ENCODE assay signal across 30 cellular contexts in genomic region chr7:115491744-115492380, GRCh38.
"Had no signal": no experiment of that assay in that cellular context is flagged by ENCODE, and none has a peak within 500 bp of the region (broad histone marks: within the 10 kb centered on the region; RNA-seq: fewer than 3 reads in every experiment).

No MANE protein-coding gene starts in this region.

- H3K36me3 Mint-ChIP-seq: activated naive CD8-positive, alpha-beta T cell treated with anti-CD3 and anti-CD28 coated beads for 36 hours; stimulated activated memory B cell treated with anti-CD40 and anti-IgM and Interleukin-4, amounts not matched to agents 10 μg/mL and 1 μg/mL and 100 μg/mL, for 72 hours had no signal

- H3K27me3 Mint-ChIP-seq: activated naive CD8-positive, alpha-beta T cell treated with anti-CD3 and anti-CD28 coated beads for 36 hours; progenitor cell of endocrine pancreas had no signal

- H3K36me3 ChIP-seq: ascending aorta, brain microvascular endothelial cell, esophagus squamous epithelium, gastrocnemius medialis, left ventricle myocardium inferior, neutrophil, ovary, right lobe of liver, stomach, thyroid gland, upper lobe of right lung had no signal

- H3K4me3 Mint-ChIP-seq: activated naive CD4-positive, alpha-beta T cell treated with anti-CD3 and anti-CD28 coated beads for 36 hours; activated naive CD8-positive, alpha-beta T cell treated with anti-CD3 and anti-CD28 coated beads for 36 hours; nephron; stimulated activated memory B cell treated with anti-CD40 and anti-IgM and Interleukin-4, amounts not matched to agents 10 μg/mL and 1 μg/mL and 100 μg/mL, for 72 hours had no signal

- H3K4me1 Mint-ChIP-seq: activated naive CD8-positive, alpha-beta T cell treated with anti-CD3 and anti-CD28 coated beads for 36 hours; nephron; stimulated activated memory B cell treated with anti-CD40 and anti-IgM and Interleukin-4, amounts not matched to agents 10 μg/mL and 1 μg/mL and 100 μg/mL, for 72 hours had no signal

- H3K9me3 ChIP-seq: ascending aorta, esophagus squamous epithelium, gastrocnemius medialis, left ventricle myocardium inferior, neutrophil, ovary, right lobe of liver, stomach, thyroid gland, upper lobe of right lung had no signal

- H3K27me3 ChIP-seq: ascending aorta, brain microvascular endothelial cell, esophagus squamous epithelium, gastrocnemius medialis, ovary, stomach, thyroid gland, upper lobe of right lung had no signal

- H3K27ac ChIP-seq: ascending aorta, brain microvascular endothelial cell, epithelial cell of prostate, esophagus squamous epithelium, gastrocnemius medialis, left ventricle myocardium inferior, neutrophil, ovary, right lobe of liver, skin epidermis, stomach, thyroid gland, upper lobe of right lung had no signal

- H3K27ac Mint-ChIP-seq: activated naive CD4-positive, alpha-beta T cell treated with anti-CD3 and anti-CD28 coated beads for 36 hours; activated naive CD8-positive, alpha-beta T cell treated with anti-CD3 and anti-CD28 coated beads for 36 hours; nephron; progenitor cell of endocrine pancreas; stimulated activated memory B cell treated with anti-CD40 and anti-IgM and Interleukin-4, amounts not matched to agents 10 μg/mL and 1 μg/mL and 100 μg/mL, for 72 hours had no signal

- H3K9me3 Mint-ChIP-seq: activated naive CD4-positive, alpha-beta T cell treated with anti-CD3 and anti-CD28 coated beads for 36 hours; activated naive CD8-positive, alpha-beta T cell treated with anti-CD3 and anti-CD28 coated beads for 36 hours; nephron; stimulated activated memory B cell treated with anti-CD40 and anti-IgM and Interleukin-4, amounts not matched to agents 10 μg/mL and 1 μg/mL and 100 μg/mL, for 72 hours had no signal

- DNase-seq: activated CD4-positive, alpha-beta T cell treated with anti-CD3 and anti-CD28 coated beads for 4 hours; activated CD4-positive, alpha-beta T cell treated with anti-CD3 and anti-CD28 coated beads, Interleukin-2, amount 50 U/mL, for 4 hours; activated CD4-positive, CD25-positive, alpha-beta regulatory T cell; activated effector memory CD4-positive, alpha-beta T cell treated with Interleukin-2 at 50 U/mL for 16 hours; activated naive CD4-positive, alpha-beta T cell treated with anti-CD3 and anti-CD28 coated beads for 36 hours; activated naive CD8-positive, alpha-beta T cell treated with anti-CD3 and anti-CD28 coated beads for 36 hours; brain microvascular endothelial cell; dermis blood vessel endothelial cell; effector CD4-positive, alpha-beta T cell; esophagus squamous epithelium; gastrocnemius medialis; glutamatergic neuron; left ventricle myocardium inferior; mesendoderm; ovary; right lobe of liver; stimulated activated CD4-positive, alpha-beta T cell treated with anti-CD3 and anti-CD28 coated beads, Interleukin-12 subunit alpha, Interleukin-12 subunit beta, amount 100 ng/mL, for 4 hours; stimulated activated CD4-positive, alpha-beta T cell treated with anti-CD3 and anti-CD28 coated beads, Interleukin-4, amount 100 ng/mL, for 4 hours; stimulated activated CD8-positive, alpha-beta memory T cell treated with anti-CD3 and anti-CD28 coated beads, Interleukin-4, amount 100 ng/mL, for 48 hours; stomach; thyroid gland; upper lobe of right lung had no signal

- H3K4me1 ChIP-seq: ascending aorta, esophagus squamous epithelium, gastrocnemius medialis, left ventricle myocardium inferior, right lobe of liver, thyroid gland, upper lobe of right lung had no signal

- H3K4me3 ChIP-seq: ascending aorta, esophagus squamous epithelium, gastrocnemius medialis, left ventricle myocardium inferior, lung, ovary, right lobe of liver, skin epidermis, stomach, thyroid gland, upper lobe of right lung had no signal
